Comparison of ENCODE assay signal across 8 cellular contexts in genomic region chr9:134024828-134025605, GRCh38.
DNase-seq lines count a peak whose midpoint lies in the region; ATAC-seq and TF ChIP-seq lines count a peak whose summit lies in the region.

A gene with protein sequence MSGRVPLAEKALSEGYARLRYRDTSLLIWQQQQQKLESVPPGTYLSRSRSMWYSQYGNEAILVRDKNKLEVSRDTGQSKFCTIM (plus strand): TSS chr9:134025481. CDS start chr9:134026748, 1,267 bp downstream.

- peak; percentile 85 for ATAC-seq in HG03442 (IDR thresholded peaks at IDR 0.05; ENCODE audit: unreplicated experiment)

- DNase-seq in AG09319 (ENCODE audit: extremely low read depth, low read depth) (peak; percentile 100), GM19238 (ENCODE audit: insufficient read length, low spot score) (peak; percentile 90), NCI-H526 (lab: John Stamatoyannopoulos, UW) (peak; percentile 82 to 97), kidney tubule cell (ENCODE audit: low spot score) (peak; percentile 97)
- DNase-seq in activated CD4-positive, alpha-beta T cell treated with anti-CD3 and anti-CD28 coated beads for 4 hours, result peak; percentile 90 to 92
- DNase-seq in stimulated activated CD4-positive, alpha-beta T cell treated with anti-CD3 and anti-CD28 coated beads, Interleukin-1b, Interleukin-23, amount 100 ng/mL, for 1 hour (ENCODE audit: low read depth in 2 of 2), result peak; percentile 72 to 86

- no peak for TF ChIP-seq CTCF in AG09319 (IDR thresholded peaks at IDR 0.05; ENCODE audit: low read depth, low read length)

- peak within 1 kb of the TSS; percentile 33 for H3K27ac ChIP-seq in cingulate gyrus (ENCODE audit: low read depth, low read length)

Comparison
In these comparisons a context has a peak if more than half of its experiments do, and no peak if none do; other contexts are left out.
1. Peak in every context shown above with its lines: DNase-seq, ATAC-seq and H3K27ac ChIP-seq.